In the genomic region with DNA sequence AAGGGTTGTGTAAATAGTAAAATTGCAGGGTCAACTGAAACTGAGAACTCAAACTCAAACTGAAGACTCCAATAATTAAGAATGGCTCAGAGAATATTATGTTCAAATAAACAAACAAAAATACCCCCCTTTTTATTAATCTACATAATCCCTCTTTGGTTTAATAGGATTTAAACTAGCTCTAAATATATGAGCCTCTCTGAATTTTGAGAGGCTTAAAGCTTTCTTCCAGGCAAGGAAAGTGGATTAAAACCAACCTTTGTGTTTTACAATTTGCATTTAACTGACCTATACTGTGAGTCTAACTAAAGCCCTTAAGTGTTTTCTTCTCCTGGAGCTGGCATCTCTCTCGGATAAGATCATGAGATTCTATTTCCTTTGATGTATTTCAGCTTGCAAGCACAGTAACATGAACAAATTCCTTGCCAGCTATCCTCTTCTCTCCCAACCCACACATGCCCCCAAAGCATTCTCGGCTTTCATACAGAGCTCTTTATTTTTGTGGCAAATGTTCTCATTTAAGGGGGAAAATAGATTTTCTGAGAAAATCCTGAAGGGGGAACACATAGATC, we compare ENCODE assay signal across 24 cellular contexts.
DNase-seq lines count a peak whose midpoint lies in the region; ATAC-seq and TF ChIP-seq lines count a peak whose summit lies in the region.
"Had no signal": no experiment of that assay in that cellular context is flagged by ENCODE, and none has a peak within 500 bp of the region (broad histone marks: within the 10 kb centered on the region; RNA-seq: fewer than 3 reads in every experiment).

No MANE protein-coding gene starts in this region.

- H3K79me1 ChIP-seq in mesenchymal stem cell (replicated peaks; ENCODE audit: low read length, poor library complexity, severe bottlenecking) = no peaks in the 10 kb centered on the region

- H4K8ac ChIP-seq in mesenchymal stem cell (ENCODE audit: low read length) = no peak overlapping the region

- no peak for DNase-seq in mesenchymal stem cell
- no peak for DNase-seq in vagina (ENCODE audit: extremely low spot score in 2 of 2)
- no peak for DNase-seq in AG08396 (ENCODE audit: low spot score)
- DNase-seq in NCI-H774 (lab: John Stamatoyannopoulos, UW) = no peak
- DNase-seq: activated CD4-positive, alpha-beta T cell treated with anti-CD3 and anti-CD28 coated beads, Interleukin-2, amount 10 ng/mL, durations not matched to agents 24 days and 14 days; activated naive CD4-positive, alpha-beta T cell; activated T-cell treated with anti-CD3 and anti-CD28 coated beads, Interleukin-2, amount 50 U/mL, for 4 hours; effector memory CD8-positive, alpha-beta T cell; gastrocnemius medialis; HFFc6; kidney; lower lobe of right lung; NCI-H1436 treated with DMSO at 0.1 percent for 48 hours; NCI-H526; nucleus accumbens; substantia nigra; uterus had no signal

- H4K91ac ChIP-seq in mesenchymal stem cell (ENCODE audit: low read length) = no peak overlapping the region

- no peak overlapping the region for H3K18ac ChIP-seq in mesenchymal stem cell (ENCODE audit: low read depth in 1 of 2, low read length in 2 of 2)

- H2AFZ ChIP-seq in mesenchymal stem cell (ENCODE audit: low read depth, low read length) = no peak overlapping the region

- no peak overlapping the region for H3K4ac ChIP-seq in mesenchymal stem cell (ENCODE audit: low read depth in 1 of 2, low read length in 2 of 2)

- peaks cover 14% of the 10 kb centered on the region for H3K4me1 Mint-ChIP-seq in brain
- H3K4me1 Mint-ChIP-seq: activated CD4-positive, alpha-beta T cell treated with anti-CD3 and anti-CD28 coated beads, Interleukin-2, amount 10 ng/mL, durations not matched to agents 24 days and 14 days; stimulated activated effector memory CD8-positive, alpha-beta T cell treated with anti-CD3 and anti-CD28 coated beads, Interleukin-12 subunit alpha, Interleukin-12 subunit beta, amount 100 ng/mL, for 72 hours had no signal

- H3K4me3 ChIP-seq in HUES48 (ENCODE audit: low read depth, low read length) = no peak overlapping the region
- no peak overlapping the region for H3K4me3 ChIP-seq in mesenchymal stem cell (ENCODE audit: insufficient read depth in 1 of 2, low read depth in 1 of 2, low read length in 2 of 2)
- H3K4me3 ChIP-seq in vagina = no peak overlapping the region
- H3K4me3 ChIP-seq: gastrocnemius medialis, lower lobe of right lung, skin epidermis, uterus had no signal

- no peak overlapping the region for H2BK15ac ChIP-seq in mesenchymal stem cell (ENCODE audit: low read depth, poor library complexity, severe bottlenecking)

- peak overlapping the region; percentile 13 to 67 (median 49) for H3K4me3 Mint-ChIP-seq in brain
- H3K4me3 Mint-ChIP-seq: activated CD4-positive, alpha-beta T cell treated with anti-CD3 and anti-CD28 coated beads, Interleukin-2, amount 10 ng/mL, durations not matched to agents 24 days and 14 days; activated T-cell treated with anti-CD3 and anti-CD28 coated beads, Interleukin-2, amount 50 U/mL, for 4 hours; effector memory CD8-positive, alpha-beta T cell; HFFc6; stimulated activated effector memory CD8-positive, alpha-beta T cell treated with anti-CD3 and anti-CD28 coated beads, Interleukin-12 subunit alpha, Interleukin-12 subunit beta, amount 100 ng/mL, for 72 hours had no signal

- H3K9ac ChIP-seq in HUES48 (ENCODE audit: low read depth, low read length) (no peak overlapping the region), mesenchymal stem cell (ENCODE audit: low read length) (no peak overlapping the region)

- TF ChIP-seq CTCF in brain (conservative IDR thresholded peaks at IDR 0.05) = no peak
- no peak for TF ChIP-seq CTCF in vagina (IDR thresholded peaks at IDR 0.05)

- ATAC-seq in HG03342 (IDR thresholded peaks at IDR 0.05; ENCODE audit: unreplicated experiment) = no peak
- ATAC-seq: activated T-cell treated with anti-CD3 and anti-CD28 coated beads, Interleukin-2, amount 50 U/mL, for 4 hours; effector memory CD8-positive, alpha-beta T cell; esophagus mucosa; gastrocnemius medialis; lower lobe of right lung; stimulated activated effector memory CD8-positive, alpha-beta T cell treated with anti-CD3 and anti-CD28 coated beads, Interleukin-12 subunit alpha, Interleukin-12 subunit beta, amount 100 ng/mL, for 72 hours had no signal

- H2BK120ac ChIP-seq in mesenchymal stem cell (ENCODE audit: low read depth, low read length) = no peak overlapping the region

- H3K27me3 Mint-ChIP-seq in brain = peaks cover 21% of the 10 kb centered on the region
- H3K27me3 Mint-ChIP-seq: activated CD4-positive, alpha-beta T cell treated with anti-CD3 and anti-CD28 coated beads, Interleukin-2, amount 10 ng/mL, durations not matched to agents 24 days and 14 days; effector memory CD8-positive, alpha-beta T cell had no signal

- no peak overlapping the region for H2BK12ac ChIP-seq in mesenchymal stem cell (ENCODE audit: low read length in 2 of 2)

- H3K9me3 Mint-ChIP-seq in brain = no peaks in the 10 kb centered on the region
- H3K9me3 Mint-ChIP-seq: activated CD4-positive, alpha-beta T cell treated with anti-CD3 and anti-CD28 coated beads, Interleukin-2, amount 10 ng/mL, durations not matched to agents 24 days and 14 days had no signal

- H3K23ac ChIP-seq in mesenchymal stem cell (ENCODE audit: low read length in 2 of 2) = no peak overlapping the region

- no peaks in the 10 kb centered on the region for H3K36me3 Mint-ChIP-seq in brain
- H3K36me3 Mint-ChIP-seq: stimulated activated effector memory CD8-positive, alpha-beta T cell treated with anti-CD3 and anti-CD28 coated beads, Interleukin-12 subunit alpha, Interleukin-12 subunit beta, amount 100 ng/mL, for 72 hours had no signal

- H3K36me3 ChIP-seq in HUES48 (ENCODE audit: control insufficient read depth, insufficient read depth, low read length) = no peaks in the 10 kb centered on the region
- H3K36me3 ChIP-seq in mesenchymal stem cell (ENCODE audit: control insufficient read depth in 1 of 2, insufficient read depth in 2 of 2, low read depth in 1 of 2, low read length in 2 of 2) = no peaks in the 10 kb centered on the region
- H3K36me3 ChIP-seq in vagina = no peaks in the 10 kb centered on the region
- H3K36me3 ChIP-seq: gastrocnemius medialis, lower lobe of right lung, uterus had no signal

- H3K27ac ChIP-seq in HUES48 (ENCODE audit: low read depth, low read length) (peak overlapping the region; percentile 74), mesenchymal stem cell (ENCODE audit: low read length, poor library complexity, severe bottlenecking) (no peak overlapping the region), vagina (no peak overlapping the region)
- H3K27ac ChIP-seq: gastrocnemius medialis, lower lobe of right lung, skin epidermis, uterus, VCaP had no signal

- H3K9me3 ChIP-seq in HUES48 (ENCODE audit: control insufficient read depth, insufficient read depth, low read length) = no peaks in the 10 kb centered on the region
- peaks cover 22% of the 10 kb centered on the region for H3K9me3 ChIP-seq in mesenchymal stem cell (ENCODE audit: control insufficient read depth, low read length)
- H3K9me3 ChIP-seq in vagina = no peaks in the 10 kb centered on the region
- H3K9me3 ChIP-seq: gastrocnemius medialis, lower lobe of right lung, uterus had no signal

- peak overlapping the region; percentile 53 for H3K4me2 ChIP-seq in mesenchymal stem cell (ENCODE audit: low read length, poor library complexity, severe bottlenecking)

- peaks cover 13% of the 10 kb centered on the region for H3K4me1 ChIP-seq in HUES48 (ENCODE audit: control insufficient read depth, insufficient read depth, low read length)
- H3K4me1 ChIP-seq in mesenchymal stem cell (ENCODE audit: control insufficient read depth, insufficient read depth, low read depth, low read length) = no peaks in the 10 kb centered on the region
- no peaks in the 10 kb centered on the region for H3K4me1 ChIP-seq in vagina
- H3K4me1 ChIP-seq: gastrocnemius medialis, lower lobe of right lung, uterus had no signal

- peak overlapping the region in 4 of 5 experiments; percentile 47 to 78 (median 50) for H3K27ac Mint-ChIP-seq in brain
- H3K27ac Mint-ChIP-seq: activated CD4-positive, alpha-beta T cell treated with anti-CD3 and anti-CD28 coated beads, Interleukin-2, amount 10 ng/mL, durations not matched to agents 24 days and 14 days; effector memory CD8-positive, alpha-beta T cell; HFFc6; stimulated activated effector memory CD8-positive, alpha-beta T cell treated with anti-CD3 and anti-CD28 coated beads, Interleukin-12 subunit alpha, Interleukin-12 subunit beta, amount 100 ng/mL, for 72 hours had no signal

- H3K27me3 ChIP-seq in HUES48 (ENCODE audit: control insufficient read depth, insufficient read depth, low read length) = no peaks in the 10 kb centered on the region
- no peaks in the 10 kb centered on the region for H3K27me3 ChIP-seq in mesenchymal stem cell (ENCODE audit: control insufficient read depth in 1 of 2, insufficient read depth in 1 of 2, low read length in 2 of 2)
- H3K27me3 ChIP-seq in vagina = no peaks in the 10 kb centered on the region
- H3K27me3 ChIP-seq: gastrocnemius medialis, uterus had no signal

- no peak overlapping the region for H2BK5ac ChIP-seq in mesenchymal stem cell (ENCODE audit: low read depth, low read length, poor library complexity, severe bottlenecking)

- H3K14ac ChIP-seq in mesenchymal stem cell (ENCODE audit: low read length in 2 of 2) = no peak overlapping the region

- 34% methylated on average over 1 of the region's 2 CpGs for WGBS in mesenchymal stem cell

- no peak overlapping the region for H2AK5ac ChIP-seq in mesenchymal stem cell (ENCODE audit: low read length, severe bottlenecking)

- TF ChIP-seq POLR2A in vagina (IDR thresholded peaks at IDR 0.05) = no peak

- intact Hi-C loops in vagina (cut with DNase I) = no loop called here
